Comparison of ENCODE assay signal across 8 cellular contexts in the genomic region with DNA sequence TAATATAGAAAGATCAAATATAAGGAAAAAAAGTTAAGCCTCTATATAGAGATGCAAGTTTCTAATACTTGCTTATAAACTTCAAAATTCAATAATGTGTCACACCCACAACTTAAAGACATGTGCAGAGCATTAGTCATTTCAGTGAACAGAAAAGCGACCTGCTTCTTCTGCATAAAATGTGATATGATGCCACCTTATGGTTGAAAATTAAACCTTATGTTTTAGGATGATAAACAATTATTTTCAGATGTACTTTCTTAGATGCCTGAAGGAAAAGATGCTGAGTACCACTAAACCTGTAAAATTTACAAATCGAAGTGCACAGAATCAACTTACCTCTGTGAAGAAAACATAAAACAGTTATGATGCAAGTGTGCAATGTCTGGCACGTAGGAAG.
DNase-seq lines count a peak whose midpoint lies in the region; ATAC-seq and TF ChIP-seq lines count a peak whose summit lies in the region.

No MANE protein-coding gene starts in this region.

- H3K27ac Mint-ChIP-seq in Calu3 (ENCODE audit: unreplicated experiment), result no peak overlapping the region
- no peak overlapping the region for H3K27ac Mint-ChIP-seq in stimulated activated naive B cell treated with anti-CD40 and anti-IgM and Interleukin-4, amounts not matched to agents 10 μg/mL and 1 μg/mL and 100 μg/mL, for 72 hours

- no peak overlapping the region for H3K4me3 Mint-ChIP-seq in Calu3 (ENCODE audit: low read depth, unreplicated experiment)
- H3K4me3 Mint-ChIP-seq in stimulated activated naive B cell treated with anti-CD40 and anti-IgM and Interleukin-4, amounts not matched to agents 10 μg/mL and 1 μg/mL and 100 μg/mL, for 72 hours, result no peak overlapping the region

- H3K27me3 Mint-ChIP-seq in Calu3 (ENCODE audit: unreplicated experiment), result no peaks in the 10 kb centered on the region
- no peaks in the 10 kb centered on the region for H3K27me3 Mint-ChIP-seq in stimulated activated naive B cell treated with anti-CD40 and anti-IgM and Interleukin-4, amounts not matched to agents 10 μg/mL and 1 μg/mL and 100 μg/mL, for 72 hours

- CTCF ChIA-PET in Calu3 (lab: Charles Lee), result no interaction called here

- ATAC-seq in GM18867 (IDR thresholded peaks at IDR 0.05; ENCODE audit: unreplicated experiment) (peak; percentile 41), HG03460 (IDR thresholded peaks at IDR 0.05; ENCODE audit: unreplicated experiment) (no peak)
- no peak for ATAC-seq in stimulated activated naive B cell treated with anti-CD40 and anti-IgM and Interleukin-4, amounts not matched to agents 10 μg/mL and 1 μg/mL and 100 μg/mL, for 72 hours (replicated peaks)

- H3K9me3 Mint-ChIP-seq in Calu3 (ENCODE audit: low read depth, unreplicated experiment), result no peaks in the 10 kb centered on the region
- no peaks in the 10 kb centered on the region for H3K9me3 Mint-ChIP-seq in stimulated activated naive B cell treated with anti-CD40 and anti-IgM and Interleukin-4, amounts not matched to agents 10 μg/mL and 1 μg/mL and 100 μg/mL, for 72 hours

- no peaks in the 10 kb centered on the region for H3K36me3 Mint-ChIP-seq in Calu3 (ENCODE audit: insufficient read depth, unreplicated experiment)
- H3K36me3 Mint-ChIP-seq in stimulated activated naive B cell treated with anti-CD40 and anti-IgM and Interleukin-4, amounts not matched to agents 10 μg/mL and 1 μg/mL and 100 μg/mL, for 72 hours, result no peaks in the 10 kb centered on the region

- DNase-seq in NCI-H2171 treated with DMSO at 0.1 percent for 48 hours (lab: John Stamatoyannopoulos, UW) (peak; percentile 69), T47D (ENCODE audit: low read depth in 1 of 2, low spot score in 1 of 2) (peak; percentile 40 to 57), myocyte (ENCODE audit: low read depth) (peak; percentile 56), Calu3 (no peak), activated gamma-delta T cell (lab: John Stamatoyannopoulos, UW) (no peak)
- DNase-seq in stimulated activated naive B cell treated with anti-CD40 and anti-IgM and Interleukin-4, amounts not matched to agents 10 μg/mL and 1 μg/mL and 100 μg/mL, for 72 hours, result no peak

- no TSS peak for BruUV-seq in Calu3 (replicated peaks; lab: Mats Ljungman, UMichigan)

- H3K4me1 Mint-ChIP-seq in Calu3 (ENCODE audit: low read depth, unreplicated experiment), result no peaks in the 10 kb centered on the region
- H3K4me1 Mint-ChIP-seq in stimulated activated naive B cell treated with anti-CD40 and anti-IgM and Interleukin-4, amounts not matched to agents 10 μg/mL and 1 μg/mL and 100 μg/mL, for 72 hours, result no peaks in the 10 kb centered on the region

- in situ Hi-C loops in T47D (cut with HindIII; ENCODE audit: low pct_unique_long_range_greater_than_20kb, low sequenced_read_pairs), result no loop called here

- intact Hi-C loops in Calu3 (cut with micrococcal nuclease; ENCODE audit: unreplicated experiment), result loop anchor here (2.0 to 5.0 kb wide), 3 partner anchors 147 to 702 kb away; no protein-coding TSS in a partner anchor

- TF ChIP-seq CTCF in Calu3 (IDR thresholded peaks at IDR 0.05; ENCODE audit: unreplicated experiment), result no peak

Comparison
In these comparisons a context has a peak if more than half of its experiments do, and no peak if none do; other contexts are left out.
1. DNase-seq: peak in NCI-H2171 treated with DMSO at 0.1 percent for 48 hours (single experiment), T47D (2 of 2) and myocyte (single experiment); none in Calu3 (single experiment), activated gamma-delta T cell (single experiment) and stimulated activated naive B cell treated with anti-CD40 and anti-IgM and Interleukin-4, amounts not matched to agents 10 μg/mL and 1 μg/mL and 100 μg/mL, for 72 hours (single experiment).